ENCODE assay signal across 2 cellular contexts in the genomic region with DNA sequence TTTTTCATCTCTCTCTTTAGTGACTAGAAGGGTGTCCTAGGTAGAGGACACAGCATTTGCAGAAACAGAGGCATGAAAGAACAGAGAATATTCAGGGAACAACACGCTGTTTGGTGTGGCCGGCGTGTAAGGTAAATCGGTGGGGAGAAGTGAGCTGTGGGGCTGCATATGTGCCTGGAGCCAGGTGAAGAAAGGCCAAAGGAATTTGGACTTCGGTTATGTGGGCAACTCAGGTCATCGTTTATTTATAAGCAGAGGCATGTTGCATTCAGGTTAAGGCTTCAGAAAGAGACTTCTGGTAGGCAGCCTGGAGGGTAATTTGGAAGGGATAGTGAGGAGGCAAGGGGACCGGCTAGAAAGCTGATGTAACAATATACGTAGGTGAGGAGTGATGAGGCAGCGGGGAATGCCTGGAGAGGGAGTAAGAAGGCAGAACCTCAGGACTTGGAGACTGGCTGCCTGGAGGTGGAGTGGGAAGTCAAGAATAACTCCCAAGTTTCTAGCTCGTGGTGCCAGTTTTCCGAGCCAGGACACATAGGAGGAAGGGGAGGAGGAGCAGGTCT.
A peak's percentile ranks its signal among the peaks of the same experiment; 100 is the strongest.
TF ChIP-seq lines count a peak whose summit lies in the region.

No MANE protein-coding gene starts in this region.

TF ChIP-seq in HEK293, 187 proteins besides CTCF, POLR2A, EP300 and RAD21:
- TF ChIP-seq ZNF768 (tag by site-specific recombination; IDR thresholded peaks at IDR 0.05) (no peak), PRDM1 (tag by site-specific recombination; IDR thresholded peaks at IDR 0.05) (no peak), ZBTB21 (tag by site-specific recombination; IDR thresholded peaks at IDR 0.05) (no peak), KLF10 (tag by site-specific recombination; IDR thresholded peaks at IDR 0.05) (no peak), ZFHX2 (tag by site-specific recombination; conservative IDR thresholded peaks at IDR 0.05) (0 out of 2 replicates have a peak, but pooled peaks have one; percentile 7)
- TF ChIP-seq, protein P1, sequence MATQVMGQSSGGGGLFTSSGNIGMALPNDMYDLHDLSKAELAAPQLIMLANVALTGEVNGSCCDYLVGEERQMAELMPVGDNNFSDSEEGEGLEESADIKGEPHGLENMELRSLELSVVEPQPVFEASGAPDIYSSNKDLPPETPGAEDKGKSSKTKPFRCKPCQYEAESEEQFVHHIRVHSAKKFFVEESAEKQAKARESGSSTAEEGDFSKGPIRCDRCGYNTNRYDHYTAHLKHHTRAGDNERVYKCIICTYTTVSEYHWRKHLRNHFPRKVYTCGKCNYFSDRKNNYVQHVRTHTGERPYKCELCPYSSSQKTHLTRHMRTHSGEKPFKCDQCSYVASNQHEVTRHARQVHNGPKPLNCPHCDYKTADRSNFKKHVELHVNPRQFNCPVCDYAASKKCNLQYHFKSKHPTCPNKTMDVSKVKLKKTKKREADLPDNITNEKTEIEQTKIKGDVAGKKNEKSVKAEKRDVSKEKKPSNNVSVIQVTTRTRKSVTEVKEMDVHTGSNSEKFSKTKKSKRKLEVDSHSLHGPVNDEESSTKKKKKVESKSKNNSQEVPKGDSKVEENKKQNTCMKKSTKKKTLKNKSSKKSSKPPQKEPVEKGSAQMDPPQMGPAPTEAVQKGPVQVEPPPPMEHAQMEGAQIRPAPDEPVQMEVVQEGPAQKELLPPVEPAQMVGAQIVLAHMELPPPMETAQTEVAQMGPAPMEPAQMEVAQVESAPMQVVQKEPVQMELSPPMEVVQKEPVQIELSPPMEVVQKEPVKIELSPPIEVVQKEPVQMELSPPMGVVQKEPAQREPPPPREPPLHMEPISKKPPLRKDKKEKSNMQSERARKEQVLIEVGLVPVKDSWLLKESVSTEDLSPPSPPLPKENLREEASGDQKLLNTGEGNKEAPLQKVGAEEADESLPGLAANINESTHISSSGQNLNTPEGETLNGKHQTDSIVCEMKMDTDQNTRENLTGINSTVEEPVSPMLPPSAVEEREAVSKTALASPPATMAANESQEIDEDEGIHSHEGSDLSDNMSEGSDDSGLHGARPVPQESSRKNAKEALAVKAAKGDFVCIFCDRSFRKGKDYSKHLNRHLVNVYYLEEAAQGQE (tag by site-specific recombination; IDR thresholded peaks at IDR 0.05) = no peak
- TF ChIP-seq, protein P2, sequence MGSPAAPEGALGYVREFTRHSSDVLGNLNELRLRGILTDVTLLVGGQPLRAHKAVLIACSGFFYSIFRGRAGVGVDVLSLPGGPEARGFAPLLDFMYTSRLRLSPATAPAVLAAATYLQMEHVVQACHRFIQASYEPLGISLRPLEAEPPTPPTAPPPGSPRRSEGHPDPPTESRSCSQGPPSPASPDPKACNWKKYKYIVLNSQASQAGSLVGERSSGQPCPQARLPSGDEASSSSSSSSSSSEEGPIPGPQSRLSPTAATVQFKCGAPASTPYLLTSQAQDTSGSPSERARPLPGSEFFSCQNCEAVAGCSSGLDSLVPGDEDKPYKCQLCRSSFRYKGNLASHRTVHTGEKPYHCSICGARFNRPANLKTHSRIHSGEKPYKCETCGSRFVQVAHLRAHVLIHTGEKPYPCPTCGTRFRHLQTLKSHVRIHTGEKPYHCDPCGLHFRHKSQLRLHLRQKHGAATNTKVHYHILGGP (tag by site-specific recombination; IDR thresholded peaks at IDR 0.05) = no peak
TF ChIP-seq in HEK293: peak in this region for 1.

TF ChIP-seq in H1, 55 proteins besides CTCF, POLR2A, EP300 and RAD21:
- TF ChIP-seq TBP (IDR thresholded peaks at IDR 0.05; ENCODE audit: low read depth, low read length) (no peak), SP2 (IDR thresholded peaks at IDR 0.05; ENCODE audit: low read length) (no peak), YY1 (IDR thresholded peaks at IDR 0.05; ENCODE audit: low read depth, low read length) (no peak), PHF8 (conservative IDR thresholded peaks at IDR 0.05; ENCODE audit: low read depth, low read length) (no peak), CBX5 (IDR thresholded peaks at IDR 0.05; ENCODE audit: low read depth, low read length) (no peak), POLR2AphosphoS5 (IDR thresholded peaks at IDR 0.05; ENCODE audit: low read depth, low read length) (no peak), SP1 (IDR thresholded peaks at IDR 0.05; ENCODE audit: low read depth, low read length) (no peak), KDM5A (IDR thresholded peaks at IDR 0.05; ENCODE audit: low read length) (no peak), TAF1 (IDR thresholded peaks at IDR 0.05; ENCODE audit: low read depth, low read length) (no peak), CEBPB (IDR thresholded peaks at IDR 0.05; ENCODE audit: low read depth, low read length) (no peak), GABPA (IDR thresholded peaks at IDR 0.05; ENCODE audit: borderline replicate concordance, insufficient read depth, low read length) (no peak), BCL11A (IDR thresholded peaks at IDR 0.05; ENCODE audit: low read depth in 2 of 2, low read length in 2 of 2) (no peak), SRF (IDR thresholded peaks at IDR 0.05; ENCODE audit: low read depth, low read length) (no peak), SIX5 (IDR thresholded peaks at IDR 0.05; ENCODE audit: low read depth, low read length) (no peak)
